ENCODE assay signal across 8 cellular contexts in genomic region chr11:61826930-61827572, GRCh38. TPM values are rescaled to one million over a fixed set of nuclear protein-coding genes. Genes with fewer than 3 reads are reported as not detected.
DNase-seq lines count a peak whose midpoint lies in the region; ATAC-seq and TF ChIP-seq lines count a peak whose summit lies in the region.

No MANE protein-coding gene starts in this region.

- H3K4ac ChIP-seq in neuronal stem cell (ENCODE audit: low read length): peak overlapping the region; percentile 91

- WGBS in esophagus squamous epithelium, 2 donors: 33 to 52% methylated on average over 16 to 22 of the region's 23 CpGs
- no CpG with 5 or more reads among the region's 23 CpGs for WGBS in neuronal stem cell (ENCODE audit: extremely low coverage in 2 of 2, insufficient read length in 2 of 2, insufficient replicate concordance in 1 of 2), 2 donors

- ATAC-seq in HG02885 (IDR thresholded peaks at IDR 0.05; ENCODE audit: poor library complexity, unreplicated experiment): peak; percentile 3
- ATAC-seq in GM21381 (IDR thresholded peaks at IDR 0.05; ENCODE audit: unreplicated experiment): no peak
- ATAC-seq in HG03342 (IDR thresholded peaks at IDR 0.05; ENCODE audit: unreplicated experiment): no peak

- H3K14ac ChIP-seq in neuronal stem cell (ENCODE audit: low read length): peak overlapping the region; percentile 47

- intact Hi-C loops in esophagus squamous epithelium (cut with DNase I): no loop called here

- peaks cover 4% of the 10 kb centered on the region for H3K79me1 ChIP-seq in neuronal stem cell (ENCODE audit: low read depth, low read length)

- DNase-seq in DMS53 (lab: John Stamatoyannopoulos, UW): peak; percentile 42
- no peak for DNase-seq in DMS53 treated with DMSO at 0.1 percent for 48 hours (lab: John Stamatoyannopoulos, UW; ENCODE audit: unreplicated experiment)
- peak in 1 of 2 experiments; percentile 13 for DNase-seq in SJSA1 (ENCODE audit: low read depth in 1 of 2, low spot score in 2 of 2)
- DNase-seq in esophagus squamous epithelium (lab: John Stamatoyannopoulos, UW): no peak
- no peak for DNase-seq in neuronal stem cell (ENCODE audit: low spot score)

- no peaks in the 10 kb centered on the region for H3K9me3 ChIP-seq in SJSA1 (replicated peaks)
- H3K9me3 ChIP-seq in esophagus squamous epithelium: no peaks in the 10 kb centered on the region
- no peaks in the 10 kb centered on the region for H3K9me3 ChIP-seq in neuronal stem cell (replicated peaks in 1 of 2; ENCODE audit: control insufficient read depth in 2 of 2, insufficient read depth in 1 of 2, low read depth in 1 of 2, low read length in 2 of 2)

- H3K4me1 ChIP-seq in SJSA1 (replicated peaks) (peaks cover 21% of the 10 kb centered on the region), esophagus squamous epithelium (peaks cover 13 to 52% (median 21%) of the 10 kb centered on the region in 3 donors), neuronal stem cell (ENCODE audit: control insufficient read depth in 2 of 2, insufficient read depth in 1 of 2, low read depth in 1 of 2, low read length in 2 of 2) (peaks cover 21 to 34% of the 10 kb centered on the region in 2 donors)

- H4K8ac ChIP-seq in neuronal stem cell (ENCODE audit: low read depth, low read length): no peak overlapping the region

- peak overlapping the region; percentile 32 for H3K4me3 ChIP-seq in SJSA1
- H3K4me3 ChIP-seq in esophagus squamous epithelium: peak overlapping the region; percentile 13 to 68 (median 52)
- peak overlapping the region; percentile 88 to 100 for H3K4me3 ChIP-seq in neuronal stem cell (ENCODE audit: low read length in 2 of 2)

- H2AFZ ChIP-seq in neuronal stem cell (ENCODE audit: low read length): peak overlapping the region; percentile 78

- H3K36me3 ChIP-seq in SJSA1 (0 out of 2 replicates have a peak, but pooled peaks cover 4% of the 10 kb centered on the region), esophagus squamous epithelium (no peaks in the 10 kb centered on the region), neuronal stem cell (replicated peaks in 1 of 2; ENCODE audit: control insufficient read depth in 2 of 2, insufficient read depth in 2 of 2, low read length in 2 of 2) (peaks cover 13 to 40% of the 10 kb centered on the region in 2 donors)

- H3K27me3 ChIP-seq in SJSA1 (replicated peaks) (peaks cover 41% of the 10 kb centered on the region), esophagus squamous epithelium (peaks cover 0 to 35% (median 3%) of the 10 kb centered on the region in 4 donors), neuronal stem cell (ENCODE audit: control insufficient read depth in 3 of 3, insufficient read depth in 3 of 3, low read depth in 1 of 3, low read length in 3 of 3) (no peaks in the 10 kb centered on the region)

- peak overlapping the region; percentile 100 for H2BK5ac ChIP-seq in neuronal stem cell (ENCODE audit: low read length)

- peak overlapping the region; percentile 97 for H3K9ac ChIP-seq in neuronal stem cell (ENCODE audit: low read depth, low read length, poor library complexity)

- TF ChIP-seq POLR2A in esophagus squamous epithelium (IDR thresholded peaks at IDR 0.05): no peak

- H3K4me2 ChIP-seq in neuronal stem cell (ENCODE audit: insufficient read depth, low read length, poor library complexity, severe bottlenecking): peak overlapping the region; percentile 78

- H3K18ac ChIP-seq in neuronal stem cell (ENCODE audit: low read length): peak overlapping the region; percentile 100

- peak overlapping the region; percentile 92 for H2BK120ac ChIP-seq in neuronal stem cell (ENCODE audit: low read depth, low read length)

- H3K23ac ChIP-seq in neuronal stem cell (ENCODE audit: low read depth, low read length, poor library complexity): peak overlapping the region; percentile 97

- no peak overlapping the region for H2BK12ac ChIP-seq in neuronal stem cell (ENCODE audit: low read length)

- H2AK5ac ChIP-seq in neuronal stem cell (ENCODE audit: low read depth, low read length): peak overlapping the region; percentile 23

- H3K27ac ChIP-seq in SJSA1 (no peak overlapping the region), esophagus squamous epithelium (peak overlapping the region; percentile 52 to 85 (median 66)), neuronal stem cell (replicated peaks; ENCODE audit: low read length) (peak overlapping the region; percentile 100)

- peak overlapping the region; percentile 18 for H4K91ac ChIP-seq in neuronal stem cell (ENCODE audit: low read depth, low read length, poor library complexity)

- no peak for TF ChIP-seq CTCF in esophagus squamous epithelium (IDR thresholded peaks at IDR 0.05)

- peak overlapping the region; percentile 88 for H2BK15ac ChIP-seq in neuronal stem cell (ENCODE audit: low read length)

RNA-seq across cellular contexts. Expression of gene FADS2, which starts 1.0 kb away (rescaled TPM):
- 2.8 and 8.5 TPM in 2 replicates for total RNA-seq in SJSA1 (2014; rRNA removed; shearing (Covaris generic))
- 10 to 100 TPM in 1 of 4 donors, 1 to 10 TPM in 3; 2.2 to 13.7 (median 6.8) TPM for total RNA-seq in esophagus squamous epithelium
- 515 TPM for polyA plus RNA-seq in neuronal stem cell (2013, experiment 1 of 2)
- 508 TPM for polyA plus RNA-seq in neuronal stem cell (2013, experiment 2 of 2)

RNA-seq across cellular contexts. Expression of gene FADS1, which starts 10.2 kb away (rescaled TPM):
- total RNA-seq in SJSA1 (2014; rRNA removed; shearing (Covaris generic)): 46.7 and 61.5 TPM in 2 replicates
- 1 to 10 TPM; 2.1 to 8.3 (median 7.1) TPM for total RNA-seq in esophagus squamous epithelium
- polyA plus RNA-seq in neuronal stem cell (2013, experiment 1 of 2): 171 TPM
- polyA plus RNA-seq in neuronal stem cell (2013, experiment 2 of 2): 174 TPM

RNA-seq across cellular contexts. Expression of gene FEN1, which starts 34.3 kb away (rescaled TPM):
- 181 and 185 TPM in 2 replicates for total RNA-seq in SJSA1 (2014; rRNA removed; shearing (Covaris generic))
- 10 to 100 TPM; 11.4 to 38.1 (median 23.5) TPM for total RNA-seq in esophagus squamous epithelium
- 30.6 TPM for polyA plus RNA-seq in neuronal stem cell (2013, experiment 1 of 2)
- polyA plus RNA-seq in neuronal stem cell (2013, experiment 2 of 2): 31.0 TPM

RNA-seq across cellular contexts. Expression of gene TMEM258, which starts 34.7 kb away (rescaled TPM):
- total RNA-seq in SJSA1 (2014; rRNA removed; shearing (Covaris generic)): 70.2 and 74.5 TPM in 2 replicates
- total RNA-seq in esophagus squamous epithelium: 10 to 100 TPM; 32.3 to 54.2 (median 37.9) TPM
- polyA plus RNA-seq in neuronal stem cell (2013, experiment 1 of 2): 258 TPM
- polyA plus RNA-seq in neuronal stem cell (2013, experiment 2 of 2): 242 TPM

Comparison
In these comparisons a context has a peak if more than half of its experiments do, and no peak if none do; other contexts are left out.
1. H3K4me3 ChIP-seq: peak in every context shown above with its lines; median percentile 94 in neuronal stem cell; 52 in esophagus squamous epithelium; 32 in SJSA1.